ENCODE assay signal across 16 cellular contexts in the genomic region with DNA sequence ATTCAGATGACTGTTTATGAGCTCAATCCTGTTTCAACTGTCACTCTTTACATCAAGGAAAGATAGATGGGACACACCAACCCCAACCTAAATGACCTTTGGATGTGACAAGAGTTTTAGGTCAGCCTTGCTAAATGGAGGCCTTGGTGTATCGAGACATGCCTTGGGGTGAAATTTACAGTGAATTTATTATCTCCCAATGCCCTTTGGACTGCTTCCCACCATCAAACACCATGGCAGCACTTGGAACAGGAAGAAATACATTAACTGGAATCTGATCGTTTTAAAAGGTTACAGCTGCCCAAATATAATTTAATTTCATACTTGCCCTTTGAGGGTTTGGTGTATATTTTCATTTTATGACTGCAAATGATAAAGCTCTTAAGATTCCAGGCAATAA.
"Had no signal": no experiment of that assay in that cellular context is flagged by ENCODE, and none has a peak within 500 bp of the region (broad histone marks: within the 10 kb centered on the region; RNA-seq: fewer than 3 reads in every experiment).

No MANE protein-coding gene starts in this region.

- ATAC-seq: esophagus mucosa; naive thymus-derived CD4-positive, alpha-beta T cell had no signal

- H3K4me1 ChIP-seq: breast epithelium, stomach had no signal

- H3K9me3 Mint-ChIP-seq: endodermal cell had no signal

- H3K4me3 ChIP-seq: breast epithelium, lung, stomach, thoracic aorta had no signal

- H3K27me3 ChIP-seq: breast epithelium, neutrophil, stomach had no signal

- H3K9me3 ChIP-seq: breast epithelium, neutrophil, stomach, thoracic aorta had no signal

- H3K36me3 Mint-ChIP-seq: activated CD4-positive, alpha-beta memory T cell treated with anti-CD3 and anti-CD28 coated beads for 36 hours; activated naive CD8-positive, alpha-beta T cell treated with anti-CD3 and anti-CD28 coated beads, Interleukin-2, amount 10 ng/mL, durations not matched to agents 7 days and 5 days; naive thymus-derived CD4-positive, alpha-beta T cell had no signal

- H3K27ac ChIP-seq: breast epithelium, neutrophil, stomach, thoracic aorta had no signal

- H3K36me3 ChIP-seq: breast epithelium, neutrophil, stomach, thoracic aorta had no signal

- H3K4me1 Mint-ChIP-seq: activated naive CD8-positive, alpha-beta T cell treated with anti-CD3 and anti-CD28 coated beads, Interleukin-2, amount 10 ng/mL, durations not matched to agents 7 days and 5 days; naive thymus-derived CD4-positive, alpha-beta T cell had no signal

- DNase-seq: activated CD4-positive, alpha-beta memory T cell treated with anti-CD3 and anti-CD28 coated beads for 36 hours; activated CD4-positive, CD25-positive, alpha-beta regulatory T cell treated with anti-CD3 and anti-CD28 coated beads, Interleukin-2, amount 50 U/mL, for 72 hours; activated naive CD8-positive, alpha-beta T cell treated with anti-CD3 and anti-CD28 coated beads, Interleukin-2, amount 10 ng/mL, durations not matched to agents 7 days and 5 days; activated T-cell treated with anti-CD3 and anti-CD28 coated beads, Interleukin-2, amount 50 U/mL, for 48 hours; anterior cingulate cortex; endodermal cell; hypothalamus; naive thymus-derived CD4-positive, alpha-beta T cell; retina; stimulated activated CD4-positive, alpha-beta T cell treated with anti-CD3 and anti-CD28 coated beads, Interleukin-4, amount 100 ng/mL, for 4 hours; stomach had no signal

- H3K27me3 Mint-ChIP-seq: activated CD4-positive, alpha-beta memory T cell treated with anti-CD3 and anti-CD28 coated beads for 36 hours; activated naive CD8-positive, alpha-beta T cell treated with anti-CD3 and anti-CD28 coated beads, Interleukin-2, amount 10 ng/mL, durations not matched to agents 7 days and 5 days; naive thymus-derived CD4-positive, alpha-beta T cell had no signal

- H3K27ac Mint-ChIP-seq: activated CD4-positive, alpha-beta memory T cell treated with anti-CD3 and anti-CD28 coated beads for 36 hours; activated naive CD8-positive, alpha-beta T cell treated with anti-CD3 and anti-CD28 coated beads, Interleukin-2, amount 10 ng/mL, durations not matched to agents 7 days and 5 days; endodermal cell; naive thymus-derived CD4-positive, alpha-beta T cell had no signal

- H3K4me3 Mint-ChIP-seq: activated CD4-positive, alpha-beta memory T cell treated with anti-CD3 and anti-CD28 coated beads for 36 hours; activated naive CD8-positive, alpha-beta T cell treated with anti-CD3 and anti-CD28 coated beads, Interleukin-2, amount 10 ng/mL, durations not matched to agents 7 days and 5 days; endodermal cell; naive thymus-derived CD4-positive, alpha-beta T cell had no signal
